Comparison of ENCODE assay signal across 34 cellular contexts in the genomic region with DNA sequence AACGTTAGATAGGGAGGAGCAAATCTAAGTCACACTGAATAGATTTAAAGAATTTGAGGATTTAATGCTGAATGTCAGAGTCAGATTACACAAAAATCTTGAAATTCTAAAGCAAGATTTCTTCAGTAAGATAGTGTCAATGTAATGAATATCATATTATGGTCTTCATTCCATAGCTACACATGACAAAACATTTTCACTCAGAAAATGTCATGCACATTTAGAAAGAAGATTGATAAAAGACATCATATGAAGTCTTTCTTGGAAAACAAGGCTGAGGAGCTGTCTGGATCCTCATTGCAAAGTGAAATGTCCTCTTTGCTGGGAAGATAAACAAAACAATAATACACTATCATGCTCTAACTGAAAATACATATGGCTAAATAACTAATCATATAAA.
"Had no signal": no experiment of that assay in that cellular context is flagged by ENCODE, and none has a peak within 500 bp of the region (broad histone marks: within the 10 kb centered on the region; RNA-seq: fewer than 3 reads in every experiment).

No MANE protein-coding gene starts in this region.

- H3K36me3 ChIP-seq: MG63 had no signal

- H3K9me3 ChIP-seq: MG63 had no signal

- H3K27me3 ChIP-seq: MG63 had no signal

- H3K4me3 ChIP-seq: MG63 had no signal

- DNase-seq: Karpas-422, Kasumi-1, MG63, MM.1S, MV-4-11, NCI-H1048, NCI-H1092, NCI-H1092 treated with DMSO at 0.1 percent for 48 hours, NCI-H1105, NCI-H1105 treated with DMSO at 0.1 percent for 48 hours, NCI-H1417, NCI-H1417 treated with DMSO at 0.1 percent for 48 hours, NCI-H1436, NCI-H1436 treated with DMSO at 0.1 percent for 48 hours, NCI-H146, NCI-H1694, NCI-H1694 treated with DMSO at 0.1 percent for 48 hours, NCI-H187, NCI-H187 treated with DMSO at 0.1 percent for 48 hours, NCI-H1930, NCI-H2029, NCI-H2029 treated with DMSO at 0.1 percent for 48 hours, NCI-H2081, NCI-H2081 treated with DMSO at 0.1 percent for 48 hours, NCI-H2107, NCI-H2171, NCI-H2171 treated with DMSO at 0.1 percent for 48 hours, NCI-H2227 treated with DMSO at 0.1 percent for 48 hours, NCI-H226, NCI-H345, NCI-H446, NCI-H446 treated with DMSO at 0.1 percent for 48 hours, NCI-H510A, NCI-H510A treated with DMSO at 0.1 percent for 48 hours had no signal
